ENCODE assay signal across 17 cellular contexts in genomic region chr10:46514899-46515298, GRCh38. TPM values are rescaled to one million over a fixed set of nuclear protein-coding genes. Genes with fewer than 3 reads are reported as not detected.
A peak's percentile ranks its signal among the peaks of the same experiment; 100 is the strongest.
DNase-seq lines count a peak whose midpoint lies in the region; ATAC-seq and TF ChIP-seq lines count a peak whose summit lies in the region.
"Had no signal": no experiment of that assay in that cellular context is flagged by ENCODE, and none has a peak within 500 bp of the region (broad histone marks: within the 10 kb centered on the region; RNA-seq: fewer than 3 reads in every experiment).

No MANE protein-coding gene starts in this region.

- no peak overlapping the region for H3K18ac ChIP-seq in IMR-90 (ENCODE audit: low read depth, low read length)

- no peak overlapping the region for H4K8ac ChIP-seq in IMR-90 (ENCODE audit: low read depth in 2 of 2, low read length in 2 of 2)

- no peak overlapping the region for H2AK9ac ChIP-seq in IMR-90 (replicated peaks; ENCODE audit: low read depth, low read length, poor library complexity)

- H2AFZ ChIP-seq in IMR-90 (replicated peaks; ENCODE audit: low read length, poor library complexity), result peak overlapping the region; percentile 6
- H2AFZ ChIP-seq: GM23248 had no signal

- H3K27me3 ChIP-seq in right atrium auricular region (no peaks in the 10 kb centered on the region), IMR-90 (ENCODE audit: control insufficient read depth, insufficient read depth, low read length) (no peaks in the 10 kb centered on the region), lower lobe of right lung (ENCODE audit: low read depth) (peaks cover 1% of the 10 kb centered on the region)

- no peak overlapping the region for H3K4me2 ChIP-seq in IMR-90 (ENCODE audit: low read depth, low read length)

- no peak overlapping the region; the same call in 1 of the 2 replicates for H2BK20ac ChIP-seq in IMR-90 (ENCODE audit: low read depth, low read length)

- no peak overlapping the region; the same call in 1 of the 2 replicates for H3K4ac ChIP-seq in IMR-90 (ENCODE audit: low read depth, low read length)

- no peak overlapping the region; the same call in 1 of the 2 replicates for H2BK120ac ChIP-seq in IMR-90 (ENCODE audit: low read depth, low read length)

- H3K27ac ChIP-seq in right atrium auricular region (no peak overlapping the region), IMR-90 (ENCODE audit: insufficient read depth, low read length) (no peak overlapping the region), lower lobe of right lung (no peak overlapping the region)
- H3K27ac ChIP-seq: GM23248 had no signal

- no peak overlapping the region for H4K91ac ChIP-seq in IMR-90 (ENCODE audit: insufficient read depth, low read depth, low read length)

- POLR2A ChIA-PET in IMR-90 (lab: Charles Lee; ENCODE audit: unreplicated experiment), result no interaction called here

- H3K9me3 ChIP-seq in right atrium auricular region (no peaks in the 10 kb centered on the region), IMR-90 (ENCODE audit: control insufficient read depth, insufficient read depth, low read length) (no peaks in the 10 kb centered on the region), lower lobe of right lung (no peaks in the 10 kb centered on the region)

- no peaks in the 10 kb centered on the region for H3K79me1 ChIP-seq in IMR-90 (ENCODE audit: low read depth in 1 of 2, low read length in 2 of 2)

- WGBS in IMR-90 (ENCODE audit: extremely low coverage in 2 of 2, insufficient read length in 1 of 2), 2 experiments, result 60% methylated on average over 1 of the region's 3 CpGs; no CpG with 5 or more reads in 1 of the 2 experiments

- dilution Hi-C loops in IMR-90 (cut with HindIII; ENCODE audit: low sequenced_read_pairs, unreplicated experiment), result no loop called here

- ATAC-seq in Right ventricle myocardium inferior (no peak), IMR-90 (ENCODE audit: low read depth) (no peak), lower lobe of right lung (no peak), HG03039 (IDR thresholded peaks at IDR 0.05; ENCODE audit: unreplicated experiment) (no peak)

- no peak overlapping the region for H3K9ac ChIP-seq in IMR-90 (ENCODE audit: low read depth, low read length)
- H3K9ac ChIP-seq: GM23248 had no signal

- no peaks in the 10 kb centered on the region for H3K36me3 ChIP-seq in right atrium auricular region
- H3K36me3 ChIP-seq in IMR-90 (ENCODE audit: control insufficient read depth, insufficient read depth, low read length), result no peaks in the 10 kb centered on the region
- no peaks in the 10 kb centered on the region for H3K36me3 ChIP-seq in lower lobe of right lung

- 0 out of 2 replicates have a peak overlapping the region, but pooled peaks have one; percentile 26 for H3K14ac ChIP-seq in IMR-90 (replicated peaks; ENCODE audit: low read depth, low read length)

- H2BK15ac ChIP-seq in IMR-90 (ENCODE audit: low read depth, low read length), result no peak overlapping the region; the same call in 2 of the 3 replicates

- H3K4me3 ChIP-seq in right atrium auricular region (no peak overlapping the region), IMR-90 (ENCODE audit: insufficient read depth, low read depth, low read length) (no peak overlapping the region), lower lobe of right lung (no peak overlapping the region)
- H3K4me3 ChIP-seq: GM23248 had no signal

- in situ Hi-C loops in IMR-90 (cut with MboI; ENCODE audit: low sequenced_read_pairs), result no loop called here

- H4K20me1 ChIP-seq in IMR-90 (ENCODE audit: insufficient read depth, low read length), result no peaks in the 10 kb centered on the region

- H2BK5ac ChIP-seq in IMR-90 (ENCODE audit: low read depth, low read length, poor library complexity, severe bottlenecking), result no peak overlapping the region

- no peak for TF ChIP-seq CTCF in right atrium auricular region (IDR thresholded peaks at IDR 0.05)
- no peak for TF ChIP-seq CTCF in IMR-90 (conservative IDR thresholded peaks at IDR 0.05; ENCODE audit: low read depth, low read length)
- TF ChIP-seq CTCF in lower lobe of right lung (IDR thresholded peaks at IDR 0.05), result no peak

- H3K56ac ChIP-seq in IMR-90 (ENCODE audit: extremely low read depth, insufficient read depth, low read length), result no peak overlapping the region

- DNase-seq in Right ventricle myocardium inferior (ENCODE audit: missing footprints) (peak; percentile 50), right atrium auricular region (ENCODE audit: low spot score) (no peak), IMR-90 (no peak), lower lobe of right lung (peak; percentile 25), mesenteric fat pad (ENCODE audit: low spot score) (no peak)
- DNase-seq in stimulated activated CD8-positive, alpha-beta memory T cell treated with anti-CD3 and anti-CD28 coated beads, Interleukin-4, amount 100 ng/mL, for 48 hours, result peak; percentile 10
- DNase-seq: AML-193, COR-L47, GM23248, MM.1S, NCI-H1105, NCI-H1694, NCI-H2107, NCI-H2227 treated with DMSO at 0.1 percent for 48 hours, NCI-H524, SHP77 had no signal

- H3K23ac ChIP-seq in IMR-90 (ENCODE audit: low read depth, low read length), result no peak overlapping the region

- TF ChIP-seq RAD21 in IMR-90 (IDR thresholded peaks at IDR 0.05; ENCODE audit: low read length), result no peak

- no peak for TF ChIP-seq POLR2A in IMR-90 (IDR thresholded peaks at IDR 0.05; ENCODE audit: low read depth, low read length)

- H2AK5ac ChIP-seq in IMR-90 (ENCODE audit: low read depth, low read length), result peak overlapping the region; percentile 29; the same call in 1 of the 2 replicates

- no TSS peak for BruUV-seq in IMR-90 (replicated peaks; lab: Mats Ljungman, UMichigan)

- no peaks in the 10 kb centered on the region for H3K4me1 ChIP-seq in right atrium auricular region
- peaks cover 8% of the 10 kb centered on the region for H3K4me1 ChIP-seq in IMR-90 (ENCODE audit: control insufficient read depth, insufficient read depth, low read length)
- H3K4me1 ChIP-seq in lower lobe of right lung, result no peaks in the 10 kb centered on the region

- peaks cover 16% of the 10 kb centered on the region for H3K9me1 ChIP-seq in IMR-90 (ENCODE audit: insufficient read depth, low read length)

- CTCF ChIA-PET in IMR-90 (lab: Yijun Ruan, JAX), result no interaction called here

- H4K5ac ChIP-seq in IMR-90 (ENCODE audit: low read depth, low read length), result no peak overlapping the region

- intact Hi-C loops in Right ventricle myocardium inferior (cut with DNase I), result no loop called here
- intact Hi-C loops in IMR-90 (cut with micrococcal nuclease), result no loop called here
- intact Hi-C loops in lower lobe of right lung (cut with DNase I), result no loop called here

TF ChIP-seq in IMR-90, 13 proteins besides CTCF, POLR2A, EP300 and RAD21:
- TF ChIP-seq NFE2L2 (IDR thresholded peaks at IDR 0.05; ENCODE audit: low read depth, low read length) (no peak), RCOR1 (IDR thresholded peaks at IDR 0.05; ENCODE audit: insufficient replicate concordance, low read length) (no peak), CEBPB (IDR thresholded peaks at IDR 0.05; ENCODE audit: low read depth, low read length) (no peak), ELK1 (IDR thresholded peaks at IDR 0.05; ENCODE audit: borderline replicate concordance, low read depth, low read length) (no peak), MXI1 (IDR thresholded peaks at IDR 0.05; ENCODE audit: borderline replicate concordance, low read depth, low read length) (no peak), USF2 (IDR thresholded peaks at IDR 0.05; ENCODE audit: low read depth, low read length) (no peak)

RNA-seq across cellular contexts. Expression of gene GPRIN2, which starts 41.6 kb away (rescaled TPM):
- total RNA-seq in Right ventricle myocardium inferior (not detected), right atrium auricular region (under 1 TPM; 0.26 to 0.67 TPM), IMR-90 (2012; rRNA removed) (under 0.01 TPM in 1 of 2 replicates, not detected in the other), lower lobe of right lung (42.1 TPM), mesenteric fat pad (not detected)
- polyA plus RNA-seq in IMR-90 (2012; rRNA removed), result not detected in 2 replicates
- not detected in 2 replicates for polyA plus RNA-seq in IMR-90 (2012; cell fraction: cytosol; rRNA removed)
- 0.11 and 0.37 TPM in 2 replicates for polyA plus RNA-seq in IMR-90 (2012; cell fraction: nucleus; rRNA removed; ENCODE audit: low replicate concordance)
- total RNA-seq: GM23248 had no signal
- polyA plus RNA-seq: GM23248 had no signal

RNA-seq across cellular contexts. Expression of gene NPY4R, which starts 49.1 kb away (rescaled TPM):
- not detected for total RNA-seq in Right ventricle myocardium inferior
- not detected for total RNA-seq in right atrium auricular region
- 0.83 and 1.1 TPM in 2 replicates for total RNA-seq in IMR-90 (2012; rRNA removed)
- 0.56 and 0.57 TPM in 2 replicates for polyA plus RNA-seq in IMR-90 (2012; rRNA removed)
- polyA plus RNA-seq in IMR-90 (2012; cell fraction: cytosol; rRNA removed), result 0.30 and 0.44 TPM in 2 replicates
- polyA plus RNA-seq in IMR-90 (2012; cell fraction: nucleus; rRNA removed; ENCODE audit: low replicate concordance), result 0.14 and 0.23 TPM in 2 replicates
- total RNA-seq in lower lobe of right lung, result 1.1 TPM
- not detected for total RNA-seq in mesenteric fat pad
- total RNA-seq: GM23248 had no signal
- polyA plus RNA-seq: GM23248 had no signal

Comparison
In these comparisons a context has a peak if more than half of its experiments do, and no peak if none do; other contexts are left out.
1. DNase-seq: peak in Right ventricle myocardium inferior (single experiment), lower lobe of right lung (single experiment) and stimulated activated CD8-positive, alpha-beta memory T cell treated with anti-CD3 and anti-CD28 coated beads, Interleukin-4, amount 100 ng/mL, for 48 hours (single experiment); none in right atrium auricular region (single experiment), IMR-90 (single experiment) and mesenteric fat pad (single experiment).
2. RNA of gene GPRIN2, which starts 41.6 kb away (total RNA-seq): 42.1 TPM in lower lobe of right lung (single experiment); 0.26 to 0.67 TPM in right atrium auricular region, not detected in mesenteric fat pad (single experiment), not detected in Right ventricle myocardium inferior (single experiment) and under 0.01 TPM in IMR-90; every median in the first group is over 10 times any median in the second.